23 cellular contexts compared by ENCODE assay signal in the genomic region with DNA sequence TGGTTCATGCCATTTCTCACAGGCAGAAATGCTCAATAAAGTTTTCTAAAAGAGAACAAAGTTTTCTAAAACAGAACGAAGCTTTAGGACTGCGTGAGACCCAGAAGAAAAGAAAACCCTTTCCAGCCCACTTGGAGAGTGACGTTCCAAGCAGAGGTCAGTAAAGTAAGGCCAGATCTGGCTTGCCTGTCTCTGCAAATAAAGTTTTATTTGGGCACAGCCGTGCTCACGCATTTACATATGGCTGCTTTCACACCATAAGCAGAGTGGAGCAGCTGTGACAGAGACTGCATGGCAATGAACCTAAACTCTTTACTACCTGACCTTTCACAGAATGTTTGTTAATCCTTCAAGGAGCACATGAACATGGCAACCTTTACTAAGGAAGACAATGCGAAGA.
"Had no signal": no experiment of that assay in that cellular context is flagged by ENCODE, and none has a peak within 500 bp of the region (broad histone marks: within the 10 kb centered on the region; RNA-seq: fewer than 3 reads in every experiment).

No MANE protein-coding gene starts in this region.

- ATAC-seq: heart right ventricle; left colon; sciatic nerve; stimulated activated naive B cell treated with anti-CD40 and anti-IgM and Interleukin-4, amounts not matched to agents 10 μg/mL and 1 μg/mL and 100 μg/mL, for 72 hours had no signal

- H3K27ac Mint-ChIP-seq: activated naive CD8-positive, alpha-beta T cell treated with anti-CD3 and anti-CD28 coated beads for 36 hours; memory B cell; nephron; stimulated activated naive B cell treated with anti-CD40 and anti-IgM and Interleukin-4, amounts not matched to agents 10 μg/mL and 1 μg/mL and 100 μg/mL, for 72 hours had no signal

- H3K4me1 Mint-ChIP-seq: central memory CD8-positive, alpha-beta T cell; nephron had no signal

- H3K27me3 ChIP-seq: breast epithelium, colonic mucosa, esophagus squamous epithelium, heart right ventricle, testis, uterus had no signal

- H3K4me1 ChIP-seq: breast epithelium, colonic mucosa, uterus had no signal

- H3K27ac ChIP-seq: breast epithelium, colonic mucosa, esophagus squamous epithelium, heart right ventricle, testis, uterus had no signal

- DNase-seq: activated CD4-positive, alpha-beta T cell treated with anti-CD3 and anti-CD28 coated beads for 4 hours; activated CD4-positive, alpha-beta T cell treated with anti-CD3 and anti-CD28 coated beads, Interleukin-2, amount 50 U/mL, for 48 hours; activated CD4-positive, CD25-positive, alpha-beta regulatory T cell; activated naive CD4-positive, alpha-beta T cell treated with Interleukin-2 at 50 U/mL for 16 hours; activated naive CD8-positive, alpha-beta T cell treated with anti-CD3 and anti-CD28 coated beads for 36 hours; activated T-cell treated with anti-CD3 and anti-CD28 coated beads, Interleukin-2, amount 50 U/mL, for 48 hours; colonic mucosa; esophagus squamous epithelium; heart right ventricle; left colon; occipital lobe; small intestine; stimulated activated CD4-positive, alpha-beta T cell treated with anti-CD3 and anti-CD28 coated beads, Interleukin-15, amount 100 ng/mL, for 24 hours; stimulated activated naive B cell treated with anti-CD40 and anti-IgM and Interleukin-4, amounts not matched to agents 10 μg/mL and 1 μg/mL and 100 μg/mL, for 72 hours; testis; trophoblast cell; uterus had no signal

- H3K27me3 Mint-ChIP-seq: activated naive CD8-positive, alpha-beta T cell treated with anti-CD3 and anti-CD28 coated beads for 36 hours; central memory CD8-positive, alpha-beta T cell; memory B cell; stimulated activated naive B cell treated with anti-CD40 and anti-IgM and Interleukin-4, amounts not matched to agents 10 μg/mL and 1 μg/mL and 100 μg/mL, for 72 hours had no signal

- H3K36me3 ChIP-seq: breast epithelium, colonic mucosa, esophagus squamous epithelium, heart right ventricle, uterus had no signal

- H3K4me3 Mint-ChIP-seq: activated naive CD8-positive, alpha-beta T cell treated with anti-CD3 and anti-CD28 coated beads for 36 hours; central memory CD8-positive, alpha-beta T cell; memory B cell; nephron; stimulated activated naive B cell treated with anti-CD40 and anti-IgM and Interleukin-4, amounts not matched to agents 10 μg/mL and 1 μg/mL and 100 μg/mL, for 72 hours had no signal

- H3K9me3 ChIP-seq: colonic mucosa, esophagus squamous epithelium, heart right ventricle, testis, uterus had no signal

- H3K36me3 Mint-ChIP-seq: activated naive CD8-positive, alpha-beta T cell treated with anti-CD3 and anti-CD28 coated beads for 36 hours; memory B cell had no signal

- H3K9me3 Mint-ChIP-seq: activated naive CD8-positive, alpha-beta T cell treated with anti-CD3 and anti-CD28 coated beads for 36 hours; central memory CD8-positive, alpha-beta T cell; memory B cell; nephron; stimulated activated naive B cell treated with anti-CD40 and anti-IgM and Interleukin-4, amounts not matched to agents 10 μg/mL and 1 μg/mL and 100 μg/mL, for 72 hours had no signal

- FAIRE-seq: astrocyte, small intestine had no signal

- H3K4me3 ChIP-seq: breast epithelium, colonic mucosa, esophagus squamous epithelium, heart right ventricle, testis, uterus had no signal
